1 cellular context compared by ENCODE assay signal in the genomic region with DNA sequence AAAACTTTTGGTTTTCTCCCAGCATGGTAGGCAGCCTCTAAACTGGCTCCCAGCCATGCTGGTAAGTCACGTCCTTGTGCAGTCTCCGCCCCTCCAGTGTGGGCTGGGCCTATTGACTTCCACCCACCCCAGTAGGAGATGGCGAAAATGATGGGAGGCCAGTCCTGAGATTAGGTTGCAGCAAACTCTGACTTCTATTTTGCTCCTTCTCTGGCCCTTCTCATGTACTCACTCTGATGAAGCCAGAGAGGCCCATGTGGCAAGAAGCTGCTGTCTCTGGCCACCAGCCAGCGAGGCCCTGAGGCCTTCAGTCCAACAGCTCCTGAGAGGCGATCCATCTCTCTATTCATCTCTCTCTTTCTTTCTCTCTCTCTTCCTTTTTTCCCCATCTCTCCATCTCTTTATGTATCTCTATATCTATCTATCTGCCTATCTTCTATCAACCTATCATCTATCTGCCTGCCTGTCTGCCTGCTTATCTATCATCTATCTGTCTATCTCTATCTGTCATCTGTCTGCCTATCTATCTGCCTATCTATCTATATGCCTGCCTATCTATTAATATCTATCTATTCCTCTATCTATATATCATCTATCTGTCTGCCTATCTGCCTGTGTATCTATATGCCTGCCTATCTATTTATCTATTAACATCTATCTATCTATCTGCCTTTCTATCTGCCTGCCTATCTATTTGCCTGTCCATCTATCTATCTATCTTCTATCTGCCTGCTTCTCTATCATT.
TF ChIP-seq lines count a peak whose summit lies in the region.

No MANE protein-coding gene starts in this region.

TF ChIP-seq in WTC11, 78 proteins besides CTCF, POLR2A, EP300 and RAD21 (continued from another document):
- TF ChIP-seq, protein P1, sequence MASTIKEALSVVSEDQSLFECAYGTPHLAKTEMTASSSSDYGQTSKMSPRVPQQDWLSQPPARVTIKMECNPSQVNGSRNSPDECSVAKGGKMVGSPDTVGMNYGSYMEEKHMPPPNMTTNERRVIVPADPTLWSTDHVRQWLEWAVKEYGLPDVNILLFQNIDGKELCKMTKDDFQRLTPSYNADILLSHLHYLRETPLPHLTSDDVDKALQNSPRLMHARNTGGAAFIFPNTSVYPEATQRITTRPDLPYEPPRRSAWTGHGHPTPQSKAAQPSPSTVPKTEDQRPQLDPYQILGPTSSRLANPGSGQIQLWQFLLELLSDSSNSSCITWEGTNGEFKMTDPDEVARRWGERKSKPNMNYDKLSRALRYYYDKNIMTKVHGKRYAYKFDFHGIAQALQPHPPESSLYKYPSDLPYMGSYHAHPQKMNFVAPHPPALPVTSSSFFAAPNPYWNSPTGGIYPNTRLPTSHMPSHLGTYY (CRISPR knock-in tag; IDR thresholded peaks at IDR 0.05): no peak
- TF ChIP-seq KAT7 (CRISPR knock-in tag; IDR thresholded peaks at IDR 0.05; ENCODE audit: borderline replicate concordance) (no peak), HMGXB4 (CRISPR knock-in tag; IDR thresholded peaks at IDR 0.05) (no peak), EMX1 (CRISPR knock-in tag; IDR thresholded peaks at IDR 0.05) (no peak), SP1 (CRISPR knock-in tag; conservative IDR thresholded peaks at IDR 0.05) (no peak), CBFB (CRISPR knock-in tag; IDR thresholded peaks at IDR 0.05; ENCODE audit: low read depth) (no peak), NFATC4 (CRISPR knock-in tag; IDR thresholded peaks at IDR 0.05) (no peak), CDX4 (CRISPR knock-in tag; IDR thresholded peaks at IDR 0.05; ENCODE audit: borderline replicate concordance) (no peak), MXD4 (CRISPR knock-in tag; IDR thresholded peaks at IDR 0.05; ENCODE audit: borderline replicate concordance) (no peak), ESRRA (CRISPR knock-in tag; IDR thresholded peaks at IDR 0.05; ENCODE audit: borderline replicate concordance) (no peak), ZNF263 (CRISPR knock-in tag; IDR thresholded peaks at IDR 0.05; ENCODE audit: low read depth) (no peak)
- TF ChIP-seq, protein P2, sequence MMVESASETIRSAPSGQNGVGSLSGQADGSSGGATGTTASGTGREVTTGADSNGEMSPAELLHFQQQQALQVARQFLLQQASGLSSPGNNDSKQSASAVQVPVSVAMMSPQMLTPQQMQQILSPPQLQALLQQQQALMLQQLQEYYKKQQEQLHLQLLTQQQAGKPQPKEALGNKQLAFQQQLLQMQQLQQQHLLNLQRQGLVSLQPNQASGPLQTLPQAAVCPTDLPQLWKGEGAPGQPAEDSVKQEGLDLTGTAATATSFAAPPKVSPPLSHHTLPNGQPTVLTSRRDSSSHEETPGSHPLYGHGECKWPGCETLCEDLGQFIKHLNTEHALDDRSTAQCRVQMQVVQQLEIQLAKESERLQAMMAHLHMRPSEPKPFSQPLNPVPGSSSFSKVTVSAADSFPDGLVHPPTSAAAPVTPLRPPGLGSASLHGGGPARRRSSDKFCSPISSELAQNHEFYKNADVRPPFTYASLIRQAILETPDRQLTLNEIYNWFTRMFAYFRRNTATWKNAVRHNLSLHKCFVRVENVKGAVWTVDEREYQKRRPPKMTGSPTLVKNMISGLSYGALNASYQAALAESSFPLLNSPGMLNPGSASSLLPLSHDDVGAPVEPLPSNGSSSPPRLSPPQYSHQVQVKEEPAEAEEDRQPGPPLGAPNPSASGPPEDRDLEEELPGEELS (CRISPR knock-in tag; IDR thresholded peaks at IDR 0.05): no peak
